Comparison of ENCODE assay signal across 27 cellular contexts in the genomic region with DNA sequence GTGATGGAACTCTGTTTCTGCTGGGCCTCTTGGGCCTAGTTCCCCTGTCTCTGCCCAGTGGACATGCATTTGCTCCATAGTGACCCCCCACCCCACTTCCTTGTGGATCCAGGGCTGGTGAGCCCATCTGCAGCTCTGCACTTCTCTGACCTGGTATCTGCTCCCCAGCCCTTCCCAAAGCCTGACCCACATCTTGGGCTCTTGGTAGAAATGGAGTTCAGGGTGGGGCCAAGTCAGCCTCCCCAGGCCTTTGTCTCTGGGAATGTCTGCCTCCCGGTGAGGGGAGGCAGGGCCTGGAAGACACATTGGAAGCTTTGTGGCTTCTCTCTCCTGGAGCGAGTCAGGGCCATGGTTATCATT.
"Had no signal": no experiment of that assay in that cellular context is flagged by ENCODE, and none has a peak within 500 bp of the region (broad histone marks: within the 10 kb centered on the region; RNA-seq: fewer than 3 reads in every experiment).

No MANE protein-coding gene starts in this region.

- H3K27ac Mint-ChIP-seq: activated CD4-positive, alpha-beta memory T cell treated with anti-CD3 and anti-CD28 coated beads for 36 hours; activated CD4-positive, alpha-beta T cell treated with anti-CD3 and anti-CD28 coated beads for 36 hours; activated CD4-positive, alpha-beta T cell treated with anti-CD3 and anti-CD28 coated beads, Interleukin-2, amount 10 ng/mL, durations not matched to agents 24 days and 14 days; activated CD8-positive, alpha-beta memory T cell treated with anti-CD3 and anti-CD28 coated beads, Interleukin-2, amount 10 ng/mL, durations not matched to agents 7 days and 5 days; activated CD8-positive, alpha-beta T cell treated with anti-CD3 and anti-CD28 coated beads, Interleukin-2, amount 10 ng/mL, durations not matched to agents 7 days and 5 days; activated naive CD4-positive, alpha-beta T cell treated with anti-CD3 and anti-CD28 coated beads for 36 hours; activated naive CD8-positive, alpha-beta T cell treated with anti-CD3 and anti-CD28 coated beads for 36 hours; activated naive CD8-positive, alpha-beta T cell treated with anti-CD3 and anti-CD28 coated beads, Interleukin-2, amount 50 U/mL, for 24 hours; effector memory CD8-positive, alpha-beta T cell had no signal

- H3K9me3 Mint-ChIP-seq: activated CD4-positive, alpha-beta memory T cell treated with anti-CD3 and anti-CD28 coated beads for 36 hours; activated CD4-positive, alpha-beta T cell treated with anti-CD3 and anti-CD28 coated beads, Interleukin-2, amount 10 ng/mL, durations not matched to agents 24 days and 14 days; activated naive CD4-positive, alpha-beta T cell treated with anti-CD3 and anti-CD28 coated beads for 36 hours; activated naive CD4-positive, alpha-beta T cell treated with anti-CD3 and anti-CD28 coated beads, Interleukin-2, amount 50 U/mL, for 24 hours; activated naive CD8-positive, alpha-beta T cell treated with anti-CD3 and anti-CD28 coated beads for 36 hours; activated naive CD8-positive, alpha-beta T cell treated with anti-CD3 and anti-CD28 coated beads, Interleukin-2, amount 50 U/mL, for 24 hours; effector memory CD8-positive, alpha-beta T cell had no signal

- H3K27me3 Mint-ChIP-seq: activated naive CD8-positive, alpha-beta T cell treated with anti-CD3 and anti-CD28 coated beads, Interleukin-2, amount 50 U/mL, for 24 hours had no signal

- H3K4me3 Mint-ChIP-seq: activated CD4-positive, alpha-beta memory T cell treated with anti-CD3 and anti-CD28 coated beads for 36 hours; activated CD4-positive, alpha-beta T cell treated with anti-CD3 and anti-CD28 coated beads for 36 hours; activated CD4-positive, alpha-beta T cell treated with anti-CD3 and anti-CD28 coated beads, Interleukin-2, amount 10 ng/mL, durations not matched to agents 24 days and 14 days; activated CD8-positive, alpha-beta memory T cell treated with anti-CD3 and anti-CD28 coated beads, Interleukin-2, amount 10 ng/mL, durations not matched to agents 7 days and 5 days; activated CD8-positive, alpha-beta T cell treated with anti-CD3 and anti-CD28 coated beads, Interleukin-2, amount 10 ng/mL, durations not matched to agents 7 days and 5 days; activated naive CD4-positive, alpha-beta T cell treated with anti-CD3 and anti-CD28 coated beads for 36 hours; activated naive CD4-positive, alpha-beta T cell treated with anti-CD3 and anti-CD28 coated beads, Interleukin-2, amount 50 U/mL, for 24 hours; activated naive CD8-positive, alpha-beta T cell treated with anti-CD3 and anti-CD28 coated beads for 36 hours; activated naive CD8-positive, alpha-beta T cell treated with anti-CD3 and anti-CD28 coated beads, Interleukin-2, amount 50 U/mL, for 24 hours; effector memory CD8-positive, alpha-beta T cell had no signal

- ATAC-seq: activated CD4-positive, alpha-beta T cell treated with anti-CD3 and anti-CD28 coated beads for 36 hours; activated CD8-positive, alpha-beta memory T cell treated with anti-CD3 and anti-CD28 coated beads, Interleukin-2, amount 10 ng/mL, durations not matched to agents 7 days and 5 days; body of pancreas; effector memory CD8-positive, alpha-beta T cell; gastroesophageal sphincter had no signal

- H3K27ac ChIP-seq: adrenal gland, body of pancreas, epithelial cell of prostate, esophagus squamous epithelium, gastroesophageal sphincter had no signal

- H3K36me3 ChIP-seq: adrenal gland, esophagus squamous epithelium, gastroesophageal sphincter had no signal

- DNase-seq: activated CD4-positive, alpha-beta memory T cell treated with anti-CD3 and anti-CD28 coated beads for 36 hours; activated CD4-positive, alpha-beta T cell treated with anti-CD3 and anti-CD28 coated beads for 36 hours; activated CD4-positive, alpha-beta T cell treated with anti-CD3 and anti-CD28 coated beads, Interleukin-2, amount 10 ng/mL, durations not matched to agents 24 days and 14 days; activated CD4-positive, CD25-positive, alpha-beta regulatory T cell; activated CD4-positive, CD25-positive, alpha-beta regulatory T cell treated with anti-CD3 and anti-CD28 coated beads, Interleukin-2, amount 50 U/mL, for 72 hours; activated CD8-positive, alpha-beta memory T cell treated with anti-CD3 and anti-CD28 coated beads, Interleukin-2, amount 10 ng/mL, durations not matched to agents 7 days and 5 days; activated CD8-positive, alpha-beta memory T cell treated with anti-CD3 and anti-CD28 coated beads, Interleukin-2, amount 50 U/mL, for 4 hours; activated CD8-positive, alpha-beta T cell treated with anti-CD3 and anti-CD28 coated beads, Interleukin-2, amount 10 ng/mL, durations not matched to agents 7 days and 5 days; activated naive CD4-positive, alpha-beta T cell treated with anti-CD3 and anti-CD28 coated beads for 36 hours; activated T-cell treated with anti-CD3 and anti-CD28 coated beads, Interleukin-2, amount 50 U/mL, for 1 hour; amygdala; aorta; caudate nucleus; cortex of kidney; dermis blood vessel endothelial cell; effector CD4-positive, alpha-beta T cell; effector memory CD8-positive, alpha-beta T cell; esophagus squamous epithelium; foreskin melanocyte; T-helper 2 cell had no signal

- H3K36me3 Mint-ChIP-seq: activated CD4-positive, alpha-beta memory T cell treated with anti-CD3 and anti-CD28 coated beads for 36 hours; activated CD8-positive, alpha-beta memory T cell treated with anti-CD3 and anti-CD28 coated beads, Interleukin-2, amount 10 ng/mL, durations not matched to agents 7 days and 5 days; activated naive CD4-positive, alpha-beta T cell treated with anti-CD3 and anti-CD28 coated beads, Interleukin-2, amount 50 U/mL, for 24 hours; activated naive CD8-positive, alpha-beta T cell treated with anti-CD3 and anti-CD28 coated beads for 36 hours had no signal

- H3K4me1 Mint-ChIP-seq: activated CD4-positive, alpha-beta T cell treated with anti-CD3 and anti-CD28 coated beads for 36 hours; activated CD4-positive, alpha-beta T cell treated with anti-CD3 and anti-CD28 coated beads, Interleukin-2, amount 10 ng/mL, durations not matched to agents 24 days and 14 days; activated CD8-positive, alpha-beta memory T cell treated with anti-CD3 and anti-CD28 coated beads, Interleukin-2, amount 10 ng/mL, durations not matched to agents 7 days and 5 days; activated naive CD4-positive, alpha-beta T cell treated with anti-CD3 and anti-CD28 coated beads, Interleukin-2, amount 50 U/mL, for 24 hours; activated naive CD8-positive, alpha-beta T cell treated with anti-CD3 and anti-CD28 coated beads, Interleukin-2, amount 50 U/mL, for 24 hours had no signal

- H3K9me3 ChIP-seq: adrenal gland, body of pancreas, esophagus squamous epithelium, gastroesophageal sphincter had no signal

- H3K27me3 ChIP-seq: adrenal gland, body of pancreas, esophagus squamous epithelium had no signal

- H3K4me1 ChIP-seq: adrenal gland, body of pancreas, esophagus squamous epithelium, gastroesophageal sphincter had no signal

- H3K4me3 ChIP-seq: adrenal gland, body of pancreas, esophagus squamous epithelium, gastroesophageal sphincter had no signal
